Comparison of ENCODE assay signal across 9 cellular contexts in the genomic region with DNA sequence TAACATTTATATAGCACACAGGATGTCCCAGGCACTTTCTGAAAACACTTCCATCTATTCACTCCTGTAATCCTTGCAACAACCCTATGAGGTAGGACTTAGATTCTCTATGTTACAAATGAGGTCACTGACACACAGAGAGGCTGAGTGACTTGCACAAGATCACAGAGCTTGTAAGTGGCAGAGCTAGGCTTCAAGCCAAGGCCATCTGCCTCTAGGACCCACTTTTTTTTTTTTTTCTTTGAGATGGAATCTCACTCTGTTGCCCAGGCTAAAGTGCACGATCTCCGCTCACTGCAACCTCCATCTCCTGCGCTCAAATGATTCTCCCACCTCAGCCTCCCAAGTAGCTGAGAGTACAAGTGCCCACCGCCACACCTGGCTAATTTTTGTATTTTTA. TPM values are rescaled to one million over a fixed set of nuclear protein-coding genes. Genes with fewer than 3 reads are reported as not detected.
A peak's percentile ranks its signal among the peaks of the same experiment; 100 is the strongest.
DNase-seq lines count a peak whose midpoint lies in the region; ATAC-seq, FAIRE-seq and TF ChIP-seq lines count a peak whose summit lies in the region.
"Had no signal": no experiment of that assay in that cellular context is flagged by ENCODE, and none has a peak within 500 bp of the region (broad histone marks: within the 10 kb centered on the region; RNA-seq: fewer than 3 reads in every experiment).

No MANE protein-coding gene starts in this region.

- TF ChIP-seq EP300 in HepG2 (IDR thresholded peaks at IDR 0.05; ENCODE audit: low read depth in 2 of 2, low read length in 2 of 2) = no peak
- no peak for TF ChIP-seq EP300 in HepG2 (CRISPR knock-in tag; IDR thresholded peaks at IDR 0.05; ENCODE audit: borderline replicate concordance)
- no peak for TF ChIP-seq EP300 in GM12878 (IDR thresholded peaks at IDR 0.05; ENCODE audit: borderline replicate concordance in 1 of 2, control insufficient read depth in 1 of 2, low read depth in 2 of 2, low read length in 2 of 2)

- ATAC-seq in HepG2 (no peak), right lobe of liver (no peak), GM12878 (peak; percentile 14), upper lobe of right lung (peak; percentile 1), omental fat pad (ENCODE audit: low FRiP score) (no peak)

- peaks cover 43% of the 10 kb centered on the region for H3K4me1 ChIP-seq in HepG2 (ENCODE audit: insufficient read depth, low read length)
- peaks cover 0 to 11% (median 0%) of the 10 kb centered on the region in 4 donors for H3K4me1 ChIP-seq in right lobe of liver
- H3K4me1 ChIP-seq in GM12878 (ENCODE audit: control insufficient read depth, insufficient read depth, low read length) = peaks cover 12% of the 10 kb centered on the region
- H3K4me1 ChIP-seq in upper lobe of right lung = peaks cover 26% of the 10 kb centered on the region

- H3K36me3 Mint-ChIP-seq in MCF 10A (ENCODE audit: insufficient read depth, unreplicated experiment) = no peaks in the 10 kb centered on the region

- no peaks in the 10 kb centered on the region for H3K36me3 ChIP-seq in HepG2 (replicated peaks in 1 of 2; ENCODE audit: control insufficient read depth in 1 of 2, insufficient read depth in 2 of 2, low read length in 2 of 2)
- H3K36me3 ChIP-seq in right lobe of liver = no peaks in the 10 kb centered on the region
- H3K36me3 ChIP-seq in GM12878 (ENCODE audit: control insufficient read depth in 2 of 2, insufficient read depth in 2 of 2, low read length in 1 of 2) = no peaks in the 10 kb centered on the region
- no peaks in the 10 kb centered on the region for H3K36me3 ChIP-seq in upper lobe of right lung

- no peak overlapping the region for H3K4me2 ChIP-seq in HepG2 (ENCODE audit: low read depth, low read length)
- no peak overlapping the region for H3K4me2 ChIP-seq in GM12878 (ENCODE audit: control insufficient read depth, insufficient read depth)

- peaks cover 26% of the 10 kb centered on the region for H3K4me1 Mint-ChIP-seq in MCF 10A (ENCODE audit: insufficient read depth, unreplicated experiment)

- H3K27me3 Mint-ChIP-seq in MCF 10A (ENCODE audit: insufficient read depth, unreplicated experiment) = no peaks in the 10 kb centered on the region

- BruUV-seq in HepG2 (replicated peaks; lab: Mats Ljungman, UMichigan) (no TSS peak), GM12878 (replicated peaks; lab: Mats Ljungman, UMichigan) (no TSS peak), MCF 10A (replicated peaks; lab: Mats Ljungman, UMichigan) (no TSS peak)

- no peak overlapping the region for H3K4me3 ChIP-seq in HepG2 (replicated peaks in 1 of 3; ENCODE audit: insufficient read depth in 1 of 3, low read depth in 2 of 3, low read length in 3 of 3)
- no peak overlapping the region for H3K4me3 ChIP-seq in right lobe of liver
- no peak overlapping the region for H3K4me3 ChIP-seq in GM12878
- no peak overlapping the region for H3K4me3 ChIP-seq in upper lobe of right lung
- no peak overlapping the region for H3K4me3 ChIP-seq in dorsolateral prefrontal cortex

- SMC1A ChIA-PET in GM12878 (lab: Charles Lee; ENCODE audit: uncharacterized antibody, unreplicated experiment) = interaction anchor here (1.0 to 1.4 kb wide), 2 partner anchors 26 to 47 kb away, joined by 3 read pairs; no protein-coding TSS in a partner anchor

- H3K9me3 ChIP-seq in HepG2 (ENCODE audit: low read length) (no peaks in the 10 kb centered on the region), right lobe of liver (no peaks in the 10 kb centered on the region), GM12878 (replicated peaks; ENCODE audit: control insufficient read depth, insufficient read depth, low read length) (no peaks in the 10 kb centered on the region), upper lobe of right lung (no peaks in the 10 kb centered on the region)

- no peaks in the 10 kb centered on the region for H4K20me1 ChIP-seq in HepG2 (ENCODE audit: insufficient read depth, low read length)
- no peaks in the 10 kb centered on the region for H4K20me1 ChIP-seq in GM12878 (ENCODE audit: control insufficient read depth, insufficient read depth)

- intact Hi-C loops in HepG2 (cut with micrococcal nuclease; ENCODE audit: unreplicated experiment) (no loop called here), right lobe of liver (cut with DNase I) (no loop called here), GM12878 (cut with micrococcal nuclease; ENCODE audit: unreplicated experiment) (no loop called here), upper lobe of right lung (cut with DNase I) (no loop called here), dorsolateral prefrontal cortex (cut with DNase I) (no loop called here), MCF 10A (cut with micrococcal nuclease) (no loop called here)

- POLR2A ChIA-PET in HepG2 (lab: Yijun Ruan, JAX) (interaction anchor here (0.6 to 1.9 kb wide), 3 partner anchors 9 to 18 kb away, joined by 3 to 6 read pairs (median 4); no protein-coding TSS in a partner anchor), GM12878 (lab: Charles Lee) (interaction anchor here (0.6 kb wide), 2 partner anchors 78 to 916 kb away, joined by 3 to 6 read pairs; no protein-coding TSS in a partner anchor), MCF 10A (lab: Yijun Ruan, JAX) (interaction anchor here (1.2 to 1.3 kb wide), 3 partner anchors 9 to 61 kb away, joined by 3 to 5 read pairs (median 3); partner anchors contain the start of gene MYH9)

- no peak overlapping the region for H3K27ac Mint-ChIP-seq in MCF 10A (ENCODE audit: low read depth, unreplicated experiment)

- TF ChIP-seq RAD21 in HepG2 (CRISPR knock-in tag; IDR thresholded peaks at IDR 0.05) = no peak
- TF ChIP-seq RAD21 in GM12878 (IDR thresholded peaks at IDR 0.05; ENCODE audit: insufficient read depth, low read depth, low read length) = no peak

- CTCF ChIA-PET in HepG2 (lab: Yijun Ruan, JAX; ENCODE audit: low intra/inter-chr PET ratio, low total read pairs) = no interaction called here
- CTCF ChIA-PET in GM12878 (lab: Yijun Ruan, JAX) = interaction anchor here (1.0 kb wide), 1 partner anchor 30 kb away, joined by 4 read pairs; no protein-coding TSS in a partner anchor
- CTCF ChIA-PET in MCF 10A (lab: Yijun Ruan, JAX) = interaction anchor here (0.6 kb wide), 1 partner anchor 130 kb away, joined by 5 read pairs; no protein-coding TSS in a partner anchor

- H3K9ac ChIP-seq in HepG2 (ENCODE audit: insufficient read depth, low read depth, low read length) (no peak overlapping the region), GM12878 (ENCODE audit: control insufficient read depth, insufficient read depth, low read length) (no peak overlapping the region)

- RAD21 ChIA-PET in GM12878 (lab: Charles Lee; ENCODE audit: unreplicated experiment) = no interaction called here

- TF ChIP-seq POLR2A in HepG2 (IDR thresholded peaks at IDR 0.05; ENCODE audit: insufficient read depth in 1 of 2, low read depth in 2 of 2, low read length in 2 of 2) (no peak), right lobe of liver (IDR thresholded peaks at IDR 0.05) (no peak), GM12878 (IDR thresholded peaks at IDR 0.05; ENCODE audit: low read depth, low read length) (no peak)

- no peaks in the 10 kb centered on the region for H3K79me2 ChIP-seq in HepG2 (ENCODE audit: insufficient read depth, low read length)
- no peaks in the 10 kb centered on the region for H3K79me2 ChIP-seq in GM12878 (ENCODE audit: control insufficient read depth, insufficient read depth, low read length)

- in situ Hi-C loops in HepG2 (cut with HindIII; ENCODE audit: extremely low pct_ligation_motif_present, low pct_unique_long_range_greater_than_20kb) = no loop called here
- in situ Hi-C loops in GM12878 (cut with MboI) = no loop called here

- no peak for DNase-seq in HepG2 (ENCODE audit: low spot score)
- no peak for DNase-seq in right lobe of liver
- peak; percentile 41 for DNase-seq in RPMI7951 (ENCODE audit: low read depth)
- no peak for DNase-seq in GM12878 (ENCODE audit: low read depth, low spot score)
- DNase-seq in upper lobe of right lung = no peak
- DNase-seq in omental fat pad (ENCODE audit: low spot score) = no peak
- DNase-seq in dorsolateral prefrontal cortex = no peak
- DNase-seq in MCF 10A (ENCODE audit: unreplicated experiment) = no peak
- DNase-seq: NCI-H1694 treated with DMSO at 0.1 percent for 48 hours had no signal

- H3K4me3 Mint-ChIP-seq in MCF 10A (ENCODE audit: unreplicated experiment) = no peak overlapping the region

- H2AFZ ChIP-seq in HepG2 (ENCODE audit: low read length) = no peak overlapping the region
- no peak overlapping the region for H2AFZ ChIP-seq in GM12878 (ENCODE audit: control insufficient read depth, low read depth, low read length)

- FAIRE-seq in HepG2 (lab: Jason Lieb, UNC) (no peak), GM12878 (lab: Jason Lieb, UNC) (no peak)

- 75% methylated on average over 4 of the region's 4 CpGs for WGBS in HepG2 (ENCODE audit: low lambda C conversion rate)
- whole genome bisulfite sequencing in right lobe of liver (ENCODE audit: insufficient coverage, low coverage, low lambda C conversion rate, missing lambda C conversion rate) = 100% methylated on average over 1 of the region's 4 CpGs
- WGBS in GM12878 (ENCODE audit: insufficient coverage, insufficient replicate concordance, low lambda C conversion rate, missing lambda C conversion rate) = 90% methylated on average over 4 of the region's 4 CpGs

- H3K27ac ChIP-seq in HepG2 (ENCODE audit: extremely low read length, insufficient read depth, low read length) (no peak overlapping the region), right lobe of liver (peak overlapping the region in 1 of 3 donors; percentile 18), GM12878 (ENCODE audit: control insufficient read depth, insufficient read depth) (0 out of 2 replicates have a peak overlapping the region, but pooled peaks have one; percentile 2), upper lobe of right lung (peak overlapping the region; percentile 63), dorsolateral prefrontal cortex (no peak overlapping the region)

- H3K27me3 ChIP-seq in HepG2 (ENCODE audit: control insufficient read depth in 1 of 2, insufficient read depth in 2 of 2, low read length in 2 of 2) = no peaks in the 10 kb centered on the region
- no peaks in the 10 kb centered on the region for H3K27me3 ChIP-seq in right lobe of liver
- no peaks in the 10 kb centered on the region for H3K27me3 ChIP-seq in GM12878 (replicated peaks in 1 of 2; ENCODE audit: control insufficient read depth in 2 of 2, insufficient read depth in 2 of 2, low read length in 1 of 2)
- H3K27me3 ChIP-seq in upper lobe of right lung = no peaks in the 10 kb centered on the region
- no peaks in the 10 kb centered on the region for H3K27me3 ChIP-seq in dorsolateral prefrontal cortex

- no peaks in the 10 kb centered on the region for H3K9me3 Mint-ChIP-seq in MCF 10A (ENCODE audit: unreplicated experiment)

- no peak for TF ChIP-seq CTCF in HepG2 (CRISPR knock-in tag; IDR thresholded peaks at IDR 0.05)
- TF ChIP-seq CTCF in right lobe of liver (IDR thresholded peaks at IDR 0.05) = no peak
- TF ChIP-seq CTCF in GM12878 (IDR thresholded peaks at IDR 0.05 in 2 of 3, conservative IDR thresholded peaks at IDR 0.05 in 1 of 3; ENCODE audit: control insufficient read depth in 2 of 3, extremely low read depth in 1 of 3, insufficient read depth in 1 of 3, low read depth in 3 of 3, low read length in 3 of 3) = no peak
- TF ChIP-seq CTCF in upper lobe of right lung (IDR thresholded peaks at IDR 0.05) = no peak
- no peak for TF ChIP-seq CTCF in omental fat pad (IDR thresholded peaks at IDR 0.05)
- no peak for TF ChIP-seq CTCF in dorsolateral prefrontal cortex (IDR thresholded peaks at IDR 0.05 in 54 of 56, conservative IDR thresholded peaks at IDR 0.05 in 2 of 56; ENCODE audit: low read depth in 1 of 56, partially characterized antibody in 56 of 56)
- TF ChIP-seq CTCF in MCF 10A (IDR thresholded peaks at IDR 0.05; ENCODE audit: unreplicated experiment) = no peak

RNA-seq across cellular contexts. Expression of gene MYH9, which starts 18.4 kb away (rescaled TPM):
- total RNA-seq in HepG2 (2016; rRNA removed; fragmentation: Illumina TruSeq; extraction: Trizol) = 98.5 and 125 TPM in 2 replicates
- 28.5 and 28.7 TPM in 2 replicates for total RNA-seq in HepG2 (2016; cell fraction: cytosol; rRNA removed; fragmentation: Illumina TruSeq; extraction: Trizol; ENCODE audit: low read depth)
- 92.9 and 102 TPM in 2 replicates for total RNA-seq in HepG2 (2016; cell fraction: insoluble cytoplasmic fraction; rRNA removed; fragmentation: Illumina TruSeq; extraction: Trizol)
- 39.3 and 47.1 TPM in 2 replicates for total RNA-seq in HepG2 (2016; cell fraction: membrane; rRNA removed; fragmentation: Illumina TruSeq; extraction: Trizol)
- 73.0 and 81.6 TPM in 2 replicates for total RNA-seq in HepG2 (2016; cell fraction: nucleus; rRNA removed; fragmentation: Illumina TruSeq; extraction: Trizol)
- polyA plus RNA-seq in HepG2 (2011; rRNA removed) = 50.7 and 60.6 TPM in 2 replicates
- polyA plus RNA-seq in HepG2 (2011; cell fraction: cytosol; rRNA removed) = 31.6 and 39.3 TPM in 2 replicates
- 68.4 and 91.3 TPM in 2 replicates for polyA plus RNA-seq in HepG2 (2011; cell fraction: nucleus; rRNA removed)
- polyA plus RNA-seq in HepG2 (2012) = 88.3 and 93.4 TPM in 2 replicates
- 3.6 and 4.2 TPM in 2 replicates for polyA plus RNA-seq in HepG2 (2016; cell fraction: cytosol; fragmentation: Illumina TruSeq; extraction: Trizol; ENCODE audit: low read depth)
- polyA plus RNA-seq in HepG2 (2016; cell fraction: insoluble cytoplasmic fraction; fragmentation: Illumina TruSeq; extraction: Trizol; ENCODE audit: low read depth) = 72.0 and 110 TPM in 2 replicates
- 8.1 and 11.6 TPM in 2 replicates for polyA plus RNA-seq in HepG2 (2016; cell fraction: membrane; fragmentation: Illumina TruSeq; extraction: Trizol; ENCODE audit: low read depth)
- polyA plus RNA-seq in HepG2 (2016; cell fraction: nucleus; fragmentation: Illumina TruSeq; extraction: Trizol; ENCODE audit: insufficient read depth, low read depth) = 106 and 113 TPM in 2 replicates
- 124 and 180 TPM in 2 replicates for polyA minus RNA-seq in HepG2 (2011; rRNA and poly(A)+ RNA removed; ENCODE audit: low replicate concordance)
- 125 and 176 TPM in 2 replicates for polyA minus RNA-seq in HepG2 (2011; cell fraction: cytosol; rRNA and poly(A)+ RNA removed)
- polyA minus RNA-seq in HepG2 (2011; cell fraction: nucleus; rRNA and poly(A)+ RNA removed) = 61.9 and 97.5 TPM in 2 replicates
- total RNA-seq in right lobe of liver = 100 to 1,000 TPM; 168 to 435 (median 222) TPM
- 260 and 282 TPM in 2 replicates for total RNA-seq in RPMI7951 (2014; rRNA removed; shearing (Covaris generic))
- 209 and 215 TPM in 2 replicates for total RNA-seq in GM12878 (2013; cell fraction: nucleolus; rRNA removed)
- total RNA-seq in GM12878 (2014; rRNA removed) = 185 and 216 TPM in 2 replicates
- total RNA-seq in GM12878 (2014; rRNA removed; fragmentation: Illumina TruSeq; extraction: Trizol) = 82.8 and 83.1 TPM in 2 replicates
- total RNA-seq in GM12878 (2021) = 497 and 525 TPM in 2 replicates
- 79.9 TPM for polyA plus RNA-seq in GM12878 (2011; ENCODE audit: low read depth)
- 42.4 and 98.6 TPM in 2 replicates for polyA plus RNA-seq in GM12878 (2011; rRNA removed)
- polyA plus RNA-seq in GM12878 (2011; cell fraction: cytosol; rRNA removed) = 51.0 and 59.8 TPM in 2 replicates
- polyA plus RNA-seq in GM12878 (2011; cell fraction: nucleus; rRNA removed) = 91.7 and 127 TPM in 2 replicates
- 154 and 166 TPM in 2 replicates for polyA plus RNA-seq in GM12878 (2012)
- 123 and 125 TPM in 2 replicates for polyA plus RNA-seq in GM12878 (2014; fragmentation: Illumina TruSeq; extraction: Trizol)
- 1 to 10 TPM; 5.1 to 8.1 TPM for polyA plus RNA-seq in GM12878 (2014; fragmentation: Nextera tagmentation; extraction: Ambion mirVana)
- 165 and 198 TPM in 2 replicates for polyA plus RNA-seq in GM12878 (2014; rRNA removed)
- 100 to 1,000 TPM; 228 to 236 TPM for polyA plus RNA-seq in GM12878 (2016; fragmentation: Nextera tagmentation; extraction: Ambion mirVana)
- 168 and 298 TPM in 2 replicates for polyA minus RNA-seq in GM12878 (2011; rRNA and poly(A)+ RNA removed)
- 91.7 and 100 TPM in 2 replicates for polyA minus RNA-seq in GM12878 (2011; cell fraction: cytosol; rRNA and poly(A)+ RNA removed)
- 54.6 and 83.0 TPM in 2 replicates for polyA minus RNA-seq in GM12878 (2011; cell fraction: nucleus; rRNA and poly(A)+ RNA removed)
- 842 TPM for total RNA-seq in upper lobe of right lung
- total RNA-seq in omental fat pad = 100 to 1,000 TPM; 225 to 463 (median 370) TPM
- 100 to 1,000 TPM in 119 of 120 experiments, 10 to 100 TPM in 1; 95.7 to 282 (median 162) TPM for total RNA-seq in dorsolateral prefrontal cortex
- 643 and 653 TPM in 2 replicates for total RNA-seq in MCF 10A (2022)

Comparison
In these comparisons a context has a peak if more than half of its experiments do, and no peak if none do; other contexts are left out.
1. ATAC-seq: peak in GM12878 (single experiment) and upper lobe of right lung (single experiment); none in HepG2 (single experiment), right lobe of liver (0 of 4) and omental fat pad (single experiment).
2. H3K27ac ChIP-seq: peak in GM12878 (single experiment) and upper lobe of right lung (single experiment); none in HepG2 (single experiment) and dorsolateral prefrontal cortex (0 of 59).